1 cellular context compared by ENCODE assay signal in genomic region chr16:71610936-71611871, GRCh38.
TF ChIP-seq lines count a peak whose summit lies in the region.

No MANE protein-coding gene starts in this region.

TF ChIP-seq in HEK293, 187 proteins besides CTCF, POLR2A, EP300 and RAD21 (continued from another document):
- TF ChIP-seq ZIC2 (tag by site-specific recombination; IDR thresholded peaks at IDR 0.05) (peak; percentile 56; the same call in 1 of the 2 replicates), ZNF138 (tag by site-specific recombination; IDR thresholded peaks at IDR 0.05; ENCODE audit: borderline replicate concordance) (no peak), GLIS2 (tag by site-specific recombination; IDR thresholded peaks at IDR 0.05) (peak; percentile 69; the same call in 1 of the 2 replicates), ZNF169 (tag by site-specific recombination; IDR thresholded peaks at IDR 0.05) (no peak), ZNF157 (tag by site-specific recombination; IDR thresholded peaks at IDR 0.05) (no peak), HOXD13 (CRISPR knock-in tag; IDR thresholded peaks at IDR 0.05; ENCODE audit: borderline replicate concordance) (no peak), ZFP69B (tag by site-specific recombination; IDR thresholded peaks at IDR 0.05) (no peak), ZNF658 (tag by site-specific recombination; IDR thresholded peaks at IDR 0.05) (no peak), ZNF571 (tag by site-specific recombination; IDR thresholded peaks at IDR 0.05) (no peak), ZBTB44 (tag by site-specific recombination; IDR thresholded peaks at IDR 0.05) (no peak), PRDM6 (tag by site-specific recombination; IDR thresholded peaks at IDR 0.05) (no peak), BCL11A (tag by site-specific recombination; IDR thresholded peaks at IDR 0.05; ENCODE audit: low read depth) (no peak), ZBTB20 (tag by site-specific recombination; IDR thresholded peaks at IDR 0.05) (peak; percentile 98), ZNF768 (tag by site-specific recombination; IDR thresholded peaks at IDR 0.05) (no peak), ZNF140 (tag by site-specific recombination; IDR thresholded peaks at IDR 0.05) (no peak), ZNF654 (tag by site-specific recombination; IDR thresholded peaks at IDR 0.05; ENCODE audit: low read depth) (peak; percentile 72), TCF7L2 (IDR thresholded peaks at IDR 0.05; ENCODE audit: borderline replicate concordance, low read depth, low read length) (no peak), ZFHX2 (tag by site-specific recombination; conservative IDR thresholded peaks at IDR 0.05) (no peak)
- TF ChIP-seq, protein P1, sequence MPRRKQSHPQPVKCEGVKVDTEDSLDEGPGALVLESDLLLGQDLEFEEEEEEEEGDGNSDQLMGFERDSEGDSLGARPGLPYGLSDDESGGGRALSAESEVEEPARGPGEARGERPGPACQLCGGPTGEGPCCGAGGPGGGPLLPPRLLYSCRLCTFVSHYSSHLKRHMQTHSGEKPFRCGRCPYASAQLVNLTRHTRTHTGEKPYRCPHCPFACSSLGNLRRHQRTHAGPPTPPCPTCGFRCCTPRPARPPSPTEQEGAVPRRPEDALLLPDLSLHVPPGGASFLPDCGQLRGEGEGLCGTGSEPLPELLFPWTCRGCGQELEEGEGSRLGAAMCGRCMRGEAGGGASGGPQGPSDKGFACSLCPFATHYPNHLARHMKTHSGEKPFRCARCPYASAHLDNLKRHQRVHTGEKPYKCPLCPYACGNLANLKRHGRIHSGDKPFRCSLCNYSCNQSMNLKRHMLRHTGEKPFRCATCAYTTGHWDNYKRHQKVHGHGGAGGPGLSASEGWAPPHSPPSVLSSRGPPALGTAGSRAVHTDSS (tag by site-specific recombination; IDR thresholded peaks at IDR 0.05), result peak; percentile 30; the same call in 1 of the 2 replicates
- TF ChIP-seq, protein P2, sequence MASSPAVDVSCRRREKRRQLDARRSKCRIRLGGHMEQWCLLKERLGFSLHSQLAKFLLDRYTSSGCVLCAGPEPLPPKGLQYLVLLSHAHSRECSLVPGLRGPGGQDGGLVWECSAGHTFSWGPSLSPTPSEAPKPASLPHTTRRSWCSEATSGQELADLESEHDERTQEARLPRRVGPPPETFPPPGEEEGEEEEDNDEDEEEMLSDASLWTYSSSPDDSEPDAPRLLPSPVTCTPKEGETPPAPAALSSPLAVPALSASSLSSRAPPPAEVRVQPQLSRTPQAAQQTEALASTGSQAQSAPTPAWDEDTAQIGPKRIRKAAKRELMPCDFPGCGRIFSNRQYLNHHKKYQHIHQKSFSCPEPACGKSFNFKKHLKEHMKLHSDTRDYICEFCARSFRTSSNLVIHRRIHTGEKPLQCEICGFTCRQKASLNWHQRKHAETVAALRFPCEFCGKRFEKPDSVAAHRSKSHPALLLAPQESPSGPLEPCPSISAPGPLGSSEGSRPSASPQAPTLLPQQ (tag by site-specific recombination; IDR thresholded peaks at IDR 0.05), result 0 out of 2 replicates have a peak, but pooled peaks have one; percentile 21
- TF ChIP-seq, protein P3, sequence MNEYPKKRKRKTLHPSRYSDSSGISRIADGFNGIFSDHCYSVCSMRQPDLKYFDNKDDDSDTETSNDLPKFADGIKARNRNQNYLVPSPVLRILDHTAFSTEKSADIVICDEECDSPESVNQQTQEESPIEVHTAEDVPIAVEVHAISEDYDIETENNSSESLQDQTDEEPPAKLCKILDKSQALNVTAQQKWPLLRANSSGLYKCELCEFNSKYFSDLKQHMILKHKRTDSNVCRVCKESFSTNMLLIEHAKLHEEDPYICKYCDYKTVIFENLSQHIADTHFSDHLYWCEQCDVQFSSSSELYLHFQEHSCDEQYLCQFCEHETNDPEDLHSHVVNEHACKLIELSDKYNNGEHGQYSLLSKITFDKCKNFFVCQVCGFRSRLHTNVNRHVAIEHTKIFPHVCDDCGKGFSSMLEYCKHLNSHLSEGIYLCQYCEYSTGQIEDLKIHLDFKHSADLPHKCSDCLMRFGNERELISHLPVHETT (tag by site-specific recombination; IDR thresholded peaks at IDR 0.05), result no peak
- TF ChIP-seq, protein P4, sequence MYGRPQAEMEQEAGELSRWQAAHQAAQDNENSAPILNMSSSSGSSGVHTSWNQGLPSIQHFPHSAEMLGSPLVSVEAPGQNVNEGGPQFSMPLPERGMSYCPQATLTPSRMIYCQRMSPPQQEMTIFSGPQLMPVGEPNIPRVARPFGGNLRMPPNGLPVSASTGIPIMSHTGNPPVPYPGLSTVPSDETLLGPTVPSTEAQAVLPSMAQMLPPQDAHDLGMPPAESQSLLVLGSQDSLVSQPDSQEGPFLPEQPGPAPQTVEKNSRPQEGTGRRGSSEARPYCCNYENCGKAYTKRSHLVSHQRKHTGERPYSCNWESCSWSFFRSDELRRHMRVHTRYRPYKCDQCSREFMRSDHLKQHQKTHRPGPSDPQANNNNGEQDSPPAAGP (tag by site-specific recombination; IDR thresholded peaks at IDR 0.05), result no peak
